ENCODE assay signal across 25 cellular contexts in the genomic region with DNA sequence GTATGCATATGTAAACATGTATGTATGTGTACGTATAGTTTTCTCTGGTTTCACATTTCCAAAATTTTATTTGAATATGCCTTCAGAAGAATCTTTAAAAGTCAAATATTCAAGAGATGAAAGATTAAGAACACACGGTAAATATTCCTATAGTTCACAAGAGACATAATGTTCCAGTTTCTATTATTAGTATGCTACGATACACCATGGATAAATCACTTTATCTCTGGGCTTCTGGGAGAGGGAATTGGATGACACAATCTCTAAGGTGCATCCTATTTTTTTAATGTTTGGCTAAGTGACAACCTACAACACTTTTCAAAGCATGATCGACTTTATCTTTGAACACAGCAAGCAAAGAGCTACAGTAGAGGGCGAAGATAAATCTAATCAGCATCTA. TPM values are rescaled to one million over a fixed set of nuclear protein-coding genes. Genes with fewer than 3 reads are reported as not detected.
"Had no signal": no experiment of that assay in that cellular context is flagged by ENCODE, and none has a peak within 500 bp of the region (broad histone marks: within the 10 kb centered on the region; RNA-seq: fewer than 3 reads in every experiment).

No MANE protein-coding gene starts in this region.

- H3K4me3 ChIP-seq: esophagus muscularis mucosa, gastrocnemius medialis, heart right ventricle, left ventricle myocardium inferior, lower lobe of right lung, neural progenitor cell, ovary, right lobe of liver, suprapubic skin, thyroid gland, upper lobe of left lung, uterus had no signal

- H3K9me3 ChIP-seq: esophagus muscularis mucosa, gastrocnemius medialis, heart right ventricle, left ventricle myocardium inferior, lower lobe of right lung, ovary, right lobe of liver, suprapubic skin, thyroid gland, upper lobe of left lung, uterus had no signal

- ATAC-seq: effector memory CD8-positive, alpha-beta T cell; heart right ventricle; lower lobe of right lung; natural killer cell treated with Interleukin-12 subunit alpha and Interleukin-12 subunit beta and Interleukin-15 and Interleukin-18, amount 100 ng/mL, for 72 hours; stimulated activated effector memory CD8-positive, alpha-beta T cell treated with anti-CD3 and anti-CD28 coated beads, Interleukin-12 subunit alpha, Interleukin-12 subunit beta, amount 100 ng/mL, for 72 hours; stimulated activated naive CD8-positive, alpha-beta T cell treated with anti-CD3 and anti-CD28 coated beads, Interleukin-15, Interleukin-2, amounts not matched to agents 100 U/mL and 50 U/mL, for 24 hours had no signal

- H3K4me2 ChIP-seq: neural progenitor cell had no signal

- H3K9ac ChIP-seq: neural progenitor cell had no signal

- H2AFZ ChIP-seq: neural progenitor cell had no signal

- DNase-seq: effector memory CD8-positive, alpha-beta T cell; gastrocnemius medialis; heart right ventricle; hypothalamus; islet precursor cell; left ventricle myocardium inferior; lower lobe of right lung; mesenchymal stem cell; midbrain; nucleus accumbens; ovary; retina; right lobe of liver; stimulated activated CD4-positive, alpha-beta T cell treated with anti-CD3 and anti-CD28 coated beads, Interleukin-4, amount 100 ng/mL, for 1 hour; stimulated activated CD8-positive, alpha-beta memory T cell treated with anti-CD3 and anti-CD28 coated beads, Interleukin-4, amount 100 ng/mL, for 48 hours; stimulated activated naive CD8-positive, alpha-beta T cell treated with anti-CD3 and anti-CD28 coated beads, Interleukin-15, Interleukin-2, amounts not matched to agents 100 U/mL and 50 U/mL, for 24 hours; thyroid gland; uterus had no signal

- H3K4me1 ChIP-seq: neural progenitor cell had no signal

- H3K36me3 ChIP-seq: gastrocnemius medialis, ovary, suprapubic skin, uterus had no signal

- H3K27ac ChIP-seq: epithelial cell of prostate, esophagus muscularis mucosa, heart right ventricle, left ventricle myocardium inferior, lower lobe of right lung, neural progenitor cell, ovary, right lobe of liver, suprapubic skin, thyroid gland, upper lobe of left lung, uterus had no signal

- H3K27me3 ChIP-seq: esophagus muscularis mucosa, gastrocnemius medialis, heart right ventricle, neural progenitor cell, ovary, right lobe of liver, suprapubic skin, thyroid gland, upper lobe of left lung, uterus had no signal

RNA-seq across cellular contexts. Expression of a gene that starts 59.3 kb away (rescaled TPM):
- total RNA-seq: lower lobe of right lung had no signal
